16 cellular contexts compared by ENCODE assay signal in genomic region chr5:126477681-126478117, GRCh38. TPM values are rescaled to one million over a fixed set of nuclear protein-coding genes. Genes with fewer than 3 reads are reported as not detected.
A peak's percentile ranks its signal among the peaks of the same experiment; 100 is the strongest.
DNase-seq lines count a peak whose midpoint lies in the region; ATAC-seq and TF ChIP-seq lines count a peak whose summit lies in the region.
"Had no signal": no experiment of that assay in that cellular context is flagged by ENCODE, and none has a peak within 500 bp of the region (broad histone marks: within the 10 kb centered on the region; RNA-seq: fewer than 3 reads in every experiment).

No MANE protein-coding gene starts in this region.

- peaks cover 0 to 65% (median 13%) of the 10 kb centered on the region in 6 donors for H3K36me3 ChIP-seq in spleen

- DNase-seq in GM04503 (ENCODE audit: low read depth): peak; percentile 52
- peak; percentile 47 for DNase-seq in astrocyte of the cerebellum (ENCODE audit: low read depth)
- peak; percentile 12 to 30 for DNase-seq in hippocampal formation (lab: John Stamatoyannopoulos, UW)
- DNase-seq in spleen: no peak
- DNase-seq in NCI-H2196 treated with DMSO at 0.1 percent for 48 hours (lab: John Stamatoyannopoulos, UW; ENCODE audit: unreplicated experiment): no peak
- DNase-seq in DMS114 treated with DMSO at 0.1 percent for 48 hours (lab: John Stamatoyannopoulos, UW; ENCODE audit: unreplicated experiment): no peak
- no peak for DNase-seq in NCI-H748 treated with DMSO at 0.1 percent for 48 hours (lab: John Stamatoyannopoulos, UW)
- DNase-seq: activated CD4-positive, alpha-beta T cell treated with anti-CD3 and anti-CD28 coated beads, Interleukin-2, amount 10 ng/mL, durations not matched to agents 24 days and 14 days; activated T-cell treated with anti-CD3 and anti-CD28 coated beads, Interleukin-2, amount 50 U/mL, for 48 hours; DMS 273 treated with DMSO at 0.1 percent for 48 hours; left lung; NCI-H1105 treated with DMSO at 0.1 percent for 48 hours; upper lobe of right lung had no signal

- no peak for ATAC-seq in HG03571 (IDR thresholded peaks at IDR 0.05; ENCODE audit: unreplicated experiment)
- ATAC-seq: left lung, upper lobe of right lung had no signal

- in situ Hi-C loops in astrocyte of the cerebellum (cut with HindIII; ENCODE audit: low sequenced_read_pairs): loop anchor here (5.0 kb wide), 1 partner anchor 55 kb away; no protein-coding TSS in a partner anchor

- no peaks in the 10 kb centered on the region for H3K9me3 ChIP-seq in spleen
- H3K9me3 ChIP-seq: left lung, upper lobe of right lung had no signal

- WGBS in spleen, 5 donors: 67 to 76% (median 71%) methylated on average over 4 of the region's 4 CpGs

- H3K4me3 ChIP-seq in astrocyte of the cerebellum (ENCODE audit: low read depth, low read length) (no peak overlapping the region), spleen (no peak overlapping the region)
- H3K4me3 ChIP-seq: left lung, upper lobe of right lung had no signal

- no peaks in the 10 kb centered on the region for H3K4me1 ChIP-seq in spleen
- H3K4me1 ChIP-seq: left lung, upper lobe of right lung had no signal

- no peak for TF ChIP-seq POLR2A in spleen (IDR thresholded peaks at IDR 0.05)

- intact Hi-C loops in spleen (cut with DNase I; ENCODE audit: low total_unique reads): no loop called here

- TF ChIP-seq CTCF in astrocyte of the cerebellum (IDR thresholded peaks at IDR 0.05; ENCODE audit: low read depth, low read length, missing control alignments) (no peak), spleen (IDR thresholded peaks at IDR 0.05 in 8 of 11, conservative IDR thresholded peaks at IDR 0.05 in 3 of 11) (no peak)

- peak overlapping the region in 5 of 8 donors; percentile 38 to 60 (median 55) for H3K27ac ChIP-seq in spleen
- H3K27ac ChIP-seq: left lung, RWPE1, upper lobe of right lung had no signal

- H3K27me3 ChIP-seq in spleen (replicated peaks in 1 of 7): no peaks in the 10 kb centered on the region
- H3K27me3 ChIP-seq: left lung, upper lobe of right lung had no signal

RNA-seq across cellular contexts. Expression of gene GRAMD2B, which starts 54.5 kb away (rescaled TPM):
- 10 to 100 TPM in 5 of 7 donors, 1 to 10 TPM in 2; 5.3 to 28.7 (median 12.1) TPM for total RNA-seq in spleen
- polyA plus RNA-seq in spleen: 1 to 10 TPM; 3.0 to 4.5 (median 3.6) TPM
- total RNA-seq: NCI-H460 had no signal

Comparison
In these comparisons a context has a peak if more than half of its experiments do, and no peak if none do; other contexts are left out.
1. DNase-seq: peak in GM04503 (single experiment), astrocyte of the cerebellum (single experiment) and hippocampal formation (2 of 2); none in spleen (single experiment), NCI-H2196 treated with DMSO at 0.1 percent for 48 hours (single experiment), DMS114 treated with DMSO at 0.1 percent for 48 hours (single experiment) and NCI-H748 treated with DMSO at 0.1 percent for 48 hours (single experiment).